Comparison of ENCODE assay signal across 7 cellular contexts in the genomic region with DNA sequence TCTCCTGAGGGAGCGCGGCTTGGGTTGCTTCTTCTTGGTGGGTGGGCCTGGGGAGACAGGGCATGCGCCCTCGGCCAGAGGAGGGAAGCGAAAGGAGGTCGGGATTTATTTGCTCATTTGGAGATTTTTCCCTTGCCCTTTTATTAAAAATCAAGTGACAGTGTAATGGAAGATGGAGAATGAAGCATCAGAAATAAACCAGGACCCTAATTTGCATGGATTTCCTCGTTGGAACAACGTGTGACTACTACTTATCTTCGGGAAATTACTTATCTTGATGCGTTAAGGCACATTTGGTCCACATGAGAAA. TPM values are rescaled to one million over a fixed set of nuclear protein-coding genes. Genes with fewer than 3 reads are reported as not detected.
DNase-seq lines count a peak whose midpoint lies in the region; ATAC-seq and TF ChIP-seq lines count a peak whose summit lies in the region.

No MANE protein-coding gene starts in this region.

- peak overlapping the region; percentile 81 for H3K9ac ChIP-seq in SK-N-MC (ENCODE audit: insufficient read length)

- H3K4me1 ChIP-seq in HAP-1 (peaks cover 14% of the 10 kb centered on the region), neutrophil (ENCODE audit: control insufficient read depth in 1 of 2, insufficient read depth in 1 of 2, low read depth in 1 of 2, low read length in 1 of 2) (peaks cover 12 to 14% of the 10 kb centered on the region in 2 experiments)

- DNase-seq in HAP-1 (ENCODE audit: low spot score in 2 of 2), result peak; percentile 49 to 63
- no peak for DNase-seq in SK-N-MC (ENCODE audit: low read depth, low spot score)
- no peak for DNase-seq in fibroblast of pulmonary artery (ENCODE audit: low read depth)
- DNase-seq in cerebellar nuclear complex (lab: John Stamatoyannopoulos, UW), result no peak
- DNase-seq in occipital lobe (lab: John Stamatoyannopoulos, UW), result no peak

- TF ChIP-seq CTCF in fibroblast of pulmonary artery (IDR thresholded peaks at IDR 0.05; ENCODE audit: low read length, missing control alignments) (no peak), neutrophil (IDR thresholded peaks at IDR 0.05) (no peak)

- H3K4me3 ChIP-seq in HAP-1 (peak overlapping the region; percentile 81), SK-N-MC (peak overlapping the region; percentile 97), fibroblast of pulmonary artery (replicated peaks; ENCODE audit: low read depth, low read length) (peak overlapping the region; percentile 81), neutrophil (ENCODE audit: low read depth in 1 of 2, low read length in 1 of 2) (peak overlapping the region; percentile 69 to 90)

- ATAC-seq in HG03354 (IDR thresholded peaks at IDR 0.05; ENCODE audit: poor library complexity, severe bottlenecking, unreplicated experiment), result no peak

- in situ Hi-C loops in HAP-1 (cut with MboI; ENCODE audit: low sequenced_read_pairs), result no loop called here

- peak overlapping the region; percentile 87; the same call in 1 of the 2 replicates for H3K27ac ChIP-seq in SK-N-MC
- no peak overlapping the region for H3K27ac ChIP-seq in neutrophil

- H3K27me3 ChIP-seq in HAP-1 (ENCODE audit: low read depth), result no peaks in the 10 kb centered on the region
- peaks cover 89% of the 10 kb centered on the region for H3K27me3 ChIP-seq in neutrophil

- H3K9me3 ChIP-seq in HAP-1 (no peaks in the 10 kb centered on the region), SK-N-MC (ENCODE audit: low read depth, low read length) (no peaks in the 10 kb centered on the region), neutrophil (no peaks in the 10 kb centered on the region)

- no peaks in the 10 kb centered on the region for H3K36me3 ChIP-seq in HAP-1 (replicated peaks)
- no peaks in the 10 kb centered on the region for H3K36me3 ChIP-seq in SK-N-MC (ENCODE audit: insufficient read depth, low read length)
- H3K36me3 ChIP-seq in neutrophil, result no peaks in the 10 kb centered on the region

RNA-seq across cellular contexts. Expression of gene CLOCK, which starts 0.7 kb away (rescaled TPM):
- total RNA-seq in occipital lobe, result 37.0 TPM

RNA-seq across cellular contexts. Expression of gene PDCL2, which starts 44.6 kb away (rescaled TPM):
- total RNA-seq in occipital lobe, result not detected

Comparison
In these comparisons a context has a peak if more than half of its experiments do, and no peak if none do; other contexts are left out.
1. DNase-seq: peak in HAP-1 (2 of 2); none in SK-N-MC (single experiment), fibroblast of pulmonary artery (single experiment), cerebellar nuclear complex (0 of 2) and occipital lobe (single experiment).
2. Peak in every context shown above with its lines, with median percentiles within 50 percentile points of each other: H3K4me3 ChIP-seq.